ENCODE assay signal across 27 cellular contexts in genomic region chr19:45218426-45218825, GRCh38. TPM values are rescaled to one million over a fixed set of nuclear protein-coding genes. Genes with fewer than 3 reads are reported as not detected.
"Had no signal": no experiment of that assay in that cellular context is flagged by ENCODE, and none has a peak within 500 bp of the region (broad histone marks: within the 10 kb centered on the region; RNA-seq: fewer than 3 reads in every experiment).

No MANE protein-coding gene starts in this region.

- H3K36me3 Mint-ChIP-seq: activated CD8-positive, alpha-beta memory T cell treated with anti-CD3 and anti-CD28 coated beads, Interleukin-2, amount 10 ng/mL, durations not matched to agents 7 days and 5 days; activated naive CD4-positive, alpha-beta T cell treated with anti-CD3 and anti-CD28 coated beads, Interleukin-2, amount 10 ng/mL, durations not matched to agents 7 days and 5 days; stimulated activated memory B cell treated with anti-CD40 and anti-IgM and Interleukin-4, amounts not matched to agents 10 μg/mL and 1 μg/mL and 100 μg/mL, for 72 hours had no signal

- H3K27ac ChIP-seq: cardiac muscle cell, stomach, suprapubic skin, tibial nerve had no signal

- H3K27ac Mint-ChIP-seq: activated CD4-positive, alpha-beta T cell treated with anti-CD3 and anti-CD28 coated beads, Interleukin-2, amount 10 ng/mL, durations not matched to agents 24 days and 14 days; activated CD8-positive, alpha-beta memory T cell treated with anti-CD3 and anti-CD28 coated beads, Interleukin-2, amount 10 ng/mL, durations not matched to agents 7 days and 5 days; activated CD8-positive, alpha-beta T cell treated with anti-CD3 and anti-CD28 coated beads for 36 hours; activated naive CD4-positive, alpha-beta T cell treated with anti-CD3 and anti-CD28 coated beads, Interleukin-2, amount 10 ng/mL, durations not matched to agents 7 days and 5 days; memory B cell; stimulated activated memory B cell treated with anti-CD40 and anti-IgM and Interleukin-4, amounts not matched to agents 10 μg/mL and 1 μg/mL and 100 μg/mL, for 72 hours had no signal

- ATAC-seq: activated CD4-positive, CD25-positive, alpha-beta regulatory T cell treated with anti-CD3 and anti-CD28 coated beads, Interleukin-2, amount 50 U/mL, for 24 hours; activated CD8-positive, alpha-beta memory T cell treated with anti-CD3 and anti-CD28 coated beads, Interleukin-2, amount 10 ng/mL, durations not matched to agents 7 days and 5 days; activated CD8-positive, alpha-beta T cell treated with anti-CD3 and anti-CD28 coated beads for 36 hours; mucosa of descending colon; sciatic nerve; stimulated activated memory B cell treated with anti-CD40 and anti-IgM and Interleukin-4, amounts not matched to agents 10 μg/mL and 1 μg/mL and 100 μg/mL, for 72 hours had no signal

- H3K4me3 Mint-ChIP-seq: activated CD4-positive, alpha-beta T cell treated with anti-CD3 and anti-CD28 coated beads, Interleukin-2, amount 10 ng/mL, durations not matched to agents 24 days and 14 days; activated CD8-positive, alpha-beta memory T cell treated with anti-CD3 and anti-CD28 coated beads, Interleukin-2, amount 10 ng/mL, durations not matched to agents 7 days and 5 days; activated CD8-positive, alpha-beta T cell treated with anti-CD3 and anti-CD28 coated beads for 36 hours; activated naive CD4-positive, alpha-beta T cell treated with anti-CD3 and anti-CD28 coated beads, Interleukin-2, amount 10 ng/mL, durations not matched to agents 7 days and 5 days; memory B cell; neural crest cell; stimulated activated memory B cell treated with anti-CD40 and anti-IgM and Interleukin-4, amounts not matched to agents 10 μg/mL and 1 μg/mL and 100 μg/mL, for 72 hours had no signal

- DNase-seq: activated CD4-positive, alpha-beta T cell treated with anti-CD3 and anti-CD28 coated beads, Interleukin-2, amount 10 ng/mL, durations not matched to agents 24 days and 14 days; activated CD8-positive, alpha-beta memory T cell treated with anti-CD3 and anti-CD28 coated beads, Interleukin-2, amount 10 ng/mL, durations not matched to agents 7 days and 5 days; activated CD8-positive, alpha-beta T cell treated with anti-CD3 and anti-CD28 coated beads for 36 hours; activated effector memory CD4-positive, alpha-beta T cell treated with anti-CD3 and anti-CD28 coated beads, Interleukin-2, amount 50 U/mL, for 16 hours; activated naive CD4-positive, alpha-beta T cell treated with anti-CD3 and anti-CD28 coated beads, Interleukin-2, amount 10 ng/mL, durations not matched to agents 7 days and 5 days; activated T-cell treated with anti-CD3 and anti-CD28 coated beads for 4 hours; amygdala; dermis blood vessel endothelial cell; islet precursor cell; left cardiac atrium; mucosa of descending colon; small intestine; stimulated activated CD4-positive, alpha-beta T cell treated with anti-CD3 and anti-CD28 coated beads, Interleukin-2, amount 100 ng/mL, for 24 hours; stomach had no signal

- H3K4me3 ChIP-seq: cardiac muscle cell, mucosa of descending colon, stomach, suprapubic skin, tibial nerve had no signal

- H3K36me3 ChIP-seq: cardiac muscle cell, stomach, suprapubic skin, tibial nerve had no signal

- H3K9me3 Mint-ChIP-seq: activated CD4-positive, alpha-beta T cell treated with anti-CD3 and anti-CD28 coated beads, Interleukin-2, amount 10 ng/mL, durations not matched to agents 24 days and 14 days; activated CD8-positive, alpha-beta T cell treated with anti-CD3 and anti-CD28 coated beads for 36 hours; activated naive CD4-positive, alpha-beta T cell treated with anti-CD3 and anti-CD28 coated beads, Interleukin-2, amount 10 ng/mL, durations not matched to agents 7 days and 5 days; memory B cell; neural crest cell; stimulated activated memory B cell treated with anti-CD40 and anti-IgM and Interleukin-4, amounts not matched to agents 10 μg/mL and 1 μg/mL and 100 μg/mL, for 72 hours had no signal

- H3K9me3 ChIP-seq: mucosa of descending colon, stomach, suprapubic skin, tibial nerve had no signal

RNA-seq across cellular contexts. Expression of gene EXOC3L2, which starts 26.8 kb away (rescaled TPM):
- total RNA-seq: activated CD4-positive, alpha-beta T cell treated with anti-CD3 and anti-CD28 coated beads, Interleukin-2, amount 10 ng/mL, durations not matched to agents 24 days and 14 days; activated CD8-positive, alpha-beta memory T cell treated with anti-CD3 and anti-CD28 coated beads, Interleukin-2, amount 10 ng/mL, durations not matched to agents 7 days and 5 days; activated CD8-positive, alpha-beta T cell treated with anti-CD3 and anti-CD28 coated beads for 36 hours; fibroblast of villous mesenchyme; renal cortical epithelial cell; T-helper 2 cell treated with Interferon-gamma antibody and Interleukin-4, amounts not matched to agents 100 ng/mL and 5 ng/mL, for 36 hours had no signal

RNA-seq across cellular contexts. Expression of gene NKPD1, which starts 57.6 kb away (rescaled TPM):
- total RNA-seq: epithelial cell of proximal tubule, mucosa of descending colon, posterior vena cava, sciatic nerve, stomach had no signal
